Comparison of ENCODE assay signal across 1 cellular context in genomic region chr2:16656087-16656486, GRCh38.
TF ChIP-seq lines count a peak whose summit lies in the region.

No MANE protein-coding gene starts in this region.

TF ChIP-seq in K562, 482 proteins besides CTCF, POLR2A, EP300 and RAD21:
- TF ChIP-seq OTX1 (CRISPR knock-in tag; IDR thresholded peaks at IDR 0.05) (0 out of 2 replicates have a peak, but pooled peaks have one; percentile 31), HBP1 (CRISPR knock-in tag; IDR thresholded peaks at IDR 0.05) (0 out of 2 replicates have a peak, but pooled peaks have one; percentile 19), EGR1 (conservative IDR thresholded peaks at IDR 0.05) (peak; percentile 50; the same call in 1 of the 2 replicates), THRB (CRISPR knock-in tag; conservative IDR thresholded peaks at IDR 0.05) (0 out of 2 replicates have a peak, but pooled peaks have one; percentile 46), NR2C1 (IDR thresholded peaks at IDR 0.05) (no peak), NR2C1 (tag; IDR thresholded peaks at IDR 0.05) (no peak), ELF4 (CRISPR knock-in tag; IDR thresholded peaks at IDR 0.05) (peak; percentile 59; the same call in 1 of the 2 replicates), TSC22D4 (tag; IDR thresholded peaks at IDR 0.05) (0 out of 2 replicates have a peak, but pooled peaks have one; percentile 27), HDGF (IDR thresholded peaks at IDR 0.05) (no peak), ZBTB2 (IDR thresholded peaks at IDR 0.05) (no peak), CBX1 (IDR thresholded peaks at IDR 0.05; ENCODE audit: low read depth) (no peak), JUNB (CRISPR knock-in tag; conservative IDR thresholded peaks at IDR 0.05) (no peak)
- TF ChIP-seq, protein P1, sequence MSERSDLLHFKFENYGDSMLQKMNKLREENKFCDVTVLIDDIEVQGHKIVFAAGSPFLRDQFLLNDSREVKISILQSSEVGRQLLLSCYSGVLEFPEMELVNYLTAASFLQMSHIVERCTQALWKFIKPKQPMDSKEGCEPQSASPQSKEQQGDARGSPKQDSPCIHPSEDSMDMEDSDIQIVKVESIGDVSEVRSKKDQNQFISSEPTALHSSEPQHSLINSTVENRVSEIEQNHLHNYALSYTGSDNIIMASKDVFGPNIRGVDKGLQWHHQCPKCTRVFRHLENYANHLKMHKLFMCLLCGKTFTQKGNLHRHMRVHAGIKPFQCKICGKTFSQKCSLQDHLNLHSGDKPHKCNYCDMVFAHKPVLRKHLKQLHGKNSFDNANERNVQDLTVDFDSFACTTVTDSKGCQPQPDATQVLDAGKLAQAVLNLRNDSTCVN (CRISPR knock-in tag; IDR thresholded peaks at IDR 0.05), result peak; percentile 73; the same call in 1 of the 2 replicates
